1 cellular context compared by ENCODE assay signal in genomic region chr2:161160226-161161073, GRCh38.
A peak's percentile ranks its signal among the peaks of the same experiment; 100 is the strongest.
TF ChIP-seq lines count a peak whose summit lies in the region.

TANK (plus strand) TSS chr2:161160428; CDS start chr2:161179663, 19,235 bp downstream.

TF ChIP-seq in HepG2, 621 proteins besides CTCF, POLR2A, EP300 and RAD21 (continued from another document and continues in another):
- peak; percentile 97 for TF ChIP-seq SALL1 (CRISPR knock-in tag; IDR thresholded peaks at IDR 0.05)
- TF ChIP-seq ZSCAN5A (CRISPR knock-in tag; IDR thresholded peaks at IDR 0.05; ENCODE audit: borderline replicate concordance) = peak; percentile 87; the same call in 1 of the 2 replicates
- TF ChIP-seq ZBTB3 (CRISPR knock-in tag; IDR thresholded peaks at IDR 0.05; ENCODE audit: borderline replicate concordance, low read depth) = 0 out of 2 replicates have a peak, but pooled peaks have one; percentile 22
- peak; percentile 90 for TF ChIP-seq PAXIP1 (CRISPR knock-in tag; conservative IDR thresholded peaks at IDR 0.05)
- TF ChIP-seq TERF1 (CRISPR knock-in tag; IDR thresholded peaks at IDR 0.05) = peak; percentile 62; the same call in 1 of the 2 replicates
- peak; percentile 81 for TF ChIP-seq SMC3 (IDR thresholded peaks at IDR 0.05; ENCODE audit: low read length)
- peak; percentile 88 for TF ChIP-seq PITX1 (CRISPR knock-in tag; IDR thresholded peaks at IDR 0.05)
- TF ChIP-seq ZNF616 (CRISPR knock-in tag; IDR thresholded peaks at IDR 0.05; ENCODE audit: low read depth) = peak; percentile 93
- no peak for TF ChIP-seq ZBTB4 (CRISPR knock-in tag; IDR thresholded peaks at IDR 0.05; ENCODE audit: borderline replicate concordance)
- TF ChIP-seq MTF2 (CRISPR knock-in tag; IDR thresholded peaks at IDR 0.05; ENCODE audit: borderline replicate concordance) = peak; percentile 97
- TF ChIP-seq DNMT3B (CRISPR knock-in tag; conservative IDR thresholded peaks at IDR 0.05) = peak; percentile 84
- TF ChIP-seq NR2F6 (IDR thresholded peaks at IDR 0.05) = peak; percentile 87
- TF ChIP-seq NR2F6 (CRISPR knock-in tag; IDR thresholded peaks at IDR 0.05) = peak; percentile 94
- TF ChIP-seq ZNF281 (CRISPR knock-in tag; IDR thresholded peaks at IDR 0.05; ENCODE audit: borderline replicate concordance) = peak; percentile 72
- peak; percentile 95 for TF ChIP-seq JUND (CRISPR knock-in tag; IDR thresholded peaks at IDR 0.05)
- TF ChIP-seq ZFAT (CRISPR knock-in tag; conservative IDR thresholded peaks at IDR 0.05) = no peak
- peak; percentile 85 for TF ChIP-seq DBP (CRISPR knock-in tag; IDR thresholded peaks at IDR 0.05; ENCODE audit: not compliant biosample characterization)
- no peak; the same call in 1 of the 2 replicates for TF ChIP-seq ZNF124 (CRISPR knock-in tag; IDR thresholded peaks at IDR 0.05)
- peak; percentile 84; the same call in 1 of the 2 replicates for TF ChIP-seq PCBP1 (IDR thresholded peaks at IDR 0.05; ENCODE audit: borderline replicate concordance, low read depth, low read length)
- TF ChIP-seq MEIS1 (CRISPR knock-in tag; IDR thresholded peaks at IDR 0.05; ENCODE audit: borderline replicate concordance) = peak; percentile 62; the same call in 1 of the 2 replicates
- no peak; the same call in none of the 2 replicates for TF ChIP-seq NR2F2 (IDR thresholded peaks at IDR 0.05; ENCODE audit: borderline replicate concordance, low read depth)
- TF ChIP-seq ZNF513 (CRISPR knock-in tag; conservative IDR thresholded peaks at IDR 0.05) = 0 out of 2 replicates have a peak, but pooled peaks have one; percentile 80
- no peak; the same call in 1 of the 2 replicates for TF ChIP-seq SIN3B (IDR thresholded peaks at IDR 0.05; ENCODE audit: low read length)
- peak; percentile 93; the same call in 1 of the 2 replicates for TF ChIP-seq ZNF468 (CRISPR knock-in tag; IDR thresholded peaks at IDR 0.05)
- peak; percentile 89; the same call in 1 of the 2 replicates for TF ChIP-seq ARHGAP35 (CRISPR knock-in tag; IDR thresholded peaks at IDR 0.05; ENCODE audit: borderline replicate concordance)
- TF ChIP-seq STAT5B (CRISPR knock-in tag; IDR thresholded peaks at IDR 0.05) = peak; percentile 54; the same call in 1 of the 2 replicates
- peak; percentile 57 for TF ChIP-seq AGO1 (IDR thresholded peaks at IDR 0.05; ENCODE audit: low read depth, low read length, poor library complexity, severe bottlenecking)
- TF ChIP-seq KAT7 (CRISPR knock-in tag; IDR thresholded peaks at IDR 0.05; ENCODE audit: borderline replicate concordance) = peak; percentile 94
- peak; percentile 63 for TF ChIP-seq SKI (IDR thresholded peaks at IDR 0.05; ENCODE audit: partially characterized antibody)
- peak in 1 of 2 experiments; percentile 88; a peak in 2 of 4 replicates for TF ChIP-seq REST (IDR thresholded peaks at IDR 0.05; ENCODE audit: borderline replicate concordance in 1 of 2, low read depth in 1 of 2, low read length in 2 of 2)
- peak; percentile 29; the same call in 1 of the 2 replicates for TF ChIP-seq ZNF205 (CRISPR knock-in tag; IDR thresholded peaks at IDR 0.05)
- TF ChIP-seq ZMAT5 (CRISPR knock-in tag; IDR thresholded peaks at IDR 0.05; ENCODE audit: borderline replicate concordance, low read depth) = 0 out of 2 replicates have a peak, but pooled peaks have one; percentile 83
- TF ChIP-seq SMARCC2 (IDR thresholded peaks at IDR 0.05) = no peak
- TF ChIP-seq ZSCAN22 (CRISPR knock-in tag; IDR thresholded peaks at IDR 0.05) = peak; percentile 67; the same call in 1 of the 2 replicates
- TF ChIP-seq MLLT10 (CRISPR knock-in tag; IDR thresholded peaks at IDR 0.05) = no peak
- peak; percentile 84 for TF ChIP-seq ZSCAN31 (CRISPR knock-in tag; IDR thresholded peaks at IDR 0.05; ENCODE audit: low read depth)
- TF ChIP-seq ZNF343 (CRISPR knock-in tag; IDR thresholded peaks at IDR 0.05) = peak; percentile 85
- peak; percentile 92; the same call in 1 of the 2 replicates for TF ChIP-seq ZNF350 (CRISPR knock-in tag; IDR thresholded peaks at IDR 0.05; ENCODE audit: borderline replicate concordance, low read depth)
- no peak for TF ChIP-seq ZNF296 (CRISPR knock-in tag; conservative IDR thresholded peaks at IDR 0.05)
